ENCODE assay signal across 16 cellular contexts in genomic region chr10:122352817-122353525, GRCh38.
"Had no signal": no experiment of that assay in that cellular context is flagged by ENCODE, and none has a peak within 500 bp of the region (broad histone marks: within the 10 kb centered on the region; RNA-seq: fewer than 3 reads in every experiment).

No MANE protein-coding gene starts in this region.

- ATAC-seq: left ventricle myocardium superior; mucosa of descending colon; pancreas; sciatic nerve; stimulated activated naive CD8-positive, alpha-beta T cell treated with anti-CD3 and anti-CD28 coated beads, Interleukin-15, amount 100 ng/mL, for 72 hours had no signal

- H3K4me1 ChIP-seq: pancreas, transverse colon, vagina had no signal

- H3K9me3 ChIP-seq: esophagus squamous epithelium, mucosa of descending colon, pancreas, suprapubic skin, transverse colon, vagina had no signal

- DNase-seq: activated CD4-positive, alpha-beta T cell treated with anti-CD3 and anti-CD28 coated beads, Interleukin-2, amount 50 U/mL, for 48 hours; effector CD4-positive, alpha-beta T cell; esophagus squamous epithelium; immature natural killer cell; left ventricle myocardium superior; mucosa of descending colon; naive B cell; pancreas; stimulated activated CD4-positive, alpha-beta T cell treated with anti-CD3 and anti-CD28 coated beads, Interleukin-4, amount 100 ng/mL, for 1 hour; stimulated activated naive CD8-positive, alpha-beta T cell treated with anti-CD3 and anti-CD28 coated beads, Interleukin-15, amount 100 ng/mL, for 72 hours; transverse colon had no signal

- H3K27me3 ChIP-seq: esophagus squamous epithelium, pancreas, suprapubic skin, transverse colon, vagina had no signal

- H3K36me3 ChIP-seq: esophagus squamous epithelium, pancreas, suprapubic skin, transverse colon, vagina had no signal

- H3K4me3 ChIP-seq: esophagus squamous epithelium, mucosa of descending colon, pancreas, smooth muscle cell, suprapubic skin, transverse colon, vagina had no signal

- H3K27ac ChIP-seq: esophagus squamous epithelium, pancreas, suprapubic skin, transverse colon, vagina, VCaP had no signal

- H3K4me2 ChIP-seq: smooth muscle cell had no signal
